ENCODE assay signal across 14 cellular contexts in the genomic region with DNA sequence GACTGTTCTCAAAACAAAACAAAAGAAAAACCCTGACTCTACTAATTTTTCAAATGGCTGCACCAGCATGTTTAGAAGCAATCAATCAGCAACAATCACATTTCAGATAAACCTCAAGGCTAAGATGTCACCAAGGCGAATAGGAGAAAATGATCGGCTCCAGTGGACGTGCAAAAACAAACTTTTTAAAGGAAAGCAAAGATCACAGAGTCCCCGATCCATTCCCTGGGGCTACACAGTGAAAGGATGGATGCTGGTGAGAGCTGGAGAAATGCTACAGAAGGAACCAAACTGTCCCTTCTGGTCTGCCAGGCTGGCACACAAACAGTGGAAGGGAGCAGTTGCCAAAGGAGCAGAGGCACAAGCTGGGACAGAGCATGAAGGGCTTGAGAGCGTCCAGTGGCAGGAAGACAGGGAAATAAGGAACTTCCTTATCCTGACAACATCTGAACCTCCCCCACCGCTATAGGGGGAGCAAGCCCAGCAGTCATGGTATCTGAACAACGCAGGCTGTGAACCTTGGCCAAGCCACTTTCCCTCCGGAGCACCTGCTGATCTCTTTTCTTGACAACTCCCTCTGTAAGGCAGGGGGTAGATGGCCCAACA.
A peak's percentile ranks its signal among the peaks of the same experiment; 100 is the strongest.
DNase-seq lines count a peak whose midpoint lies in the region; TF ChIP-seq lines count a peak whose summit lies in the region.
"Had no signal": no experiment of that assay in that cellular context is flagged by ENCODE, and none has a peak within 500 bp of the region (broad histone marks: within the 10 kb centered on the region; RNA-seq: fewer than 3 reads in every experiment).

No MANE protein-coding gene starts in this region.

- no peak overlapping the region for H3K27ac Mint-ChIP-seq in activated CD4-positive, alpha-beta memory T cell treated with anti-CD3 and anti-CD28 coated beads for 36 hours
- H3K27ac Mint-ChIP-seq: natural killer cell treated with Interleukin-12 subunit alpha and Interleukin-12 subunit beta and Interleukin-15 and Interleukin-18, amount 100 ng/mL, for 72 hours had no signal

- H3K4me1 ChIP-seq in colonic mucosa = no peaks in the 10 kb centered on the region

- H3K36me3 Mint-ChIP-seq in activated CD4-positive, alpha-beta memory T cell treated with anti-CD3 and anti-CD28 coated beads for 36 hours = no peaks in the 10 kb centered on the region
- H3K36me3 Mint-ChIP-seq: natural killer cell treated with Interleukin-12 subunit alpha and Interleukin-12 subunit beta and Interleukin-15 and Interleukin-18, amount 100 ng/mL, for 72 hours had no signal

- CTCF ChIA-PET in activated CD4-positive, alpha-beta memory T cell treated with anti-CD3 and anti-CD28 coated beads for 36 hours (lab: Charles Lee) = no interaction called here

- H3K4me3 ChIP-seq in colonic mucosa = no peak overlapping the region
- H3K4me3 ChIP-seq: coronary artery had no signal

- H3K27ac ChIP-seq in 22Rv1 (peak overlapping the region; percentile 61), colonic mucosa (no peak overlapping the region)
- H3K27ac ChIP-seq: coronary artery had no signal

- H3K9me3 ChIP-seq in colonic mucosa = no peaks in the 10 kb centered on the region

- POLR2A ChIA-PET in activated CD4-positive, alpha-beta memory T cell treated with anti-CD3 and anti-CD28 coated beads for 36 hours (lab: Charles Lee) = no interaction called here

- H3K9me3 Mint-ChIP-seq in activated CD4-positive, alpha-beta memory T cell treated with anti-CD3 and anti-CD28 coated beads for 36 hours = no peaks in the 10 kb centered on the region
- H3K9me3 Mint-ChIP-seq: natural killer cell treated with Interleukin-12 subunit alpha and Interleukin-12 subunit beta and Interleukin-15 and Interleukin-18, amount 100 ng/mL, for 72 hours had no signal

- H3K4me1 Mint-ChIP-seq in activated CD4-positive, alpha-beta memory T cell treated with anti-CD3 and anti-CD28 coated beads for 36 hours (ENCODE audit: low read depth) = peaks cover 9% of the 10 kb centered on the region

- H3K36me3 ChIP-seq in colonic mucosa = no peaks in the 10 kb centered on the region

- no peaks in the 10 kb centered on the region for H3K27me3 ChIP-seq in colonic mucosa

- no peaks in the 10 kb centered on the region for H3K27me3 Mint-ChIP-seq in activated CD4-positive, alpha-beta memory T cell treated with anti-CD3 and anti-CD28 coated beads for 36 hours

- no peak overlapping the region for H3K4me3 Mint-ChIP-seq in activated CD4-positive, alpha-beta memory T cell treated with anti-CD3 and anti-CD28 coated beads for 36 hours
- H3K4me3 Mint-ChIP-seq: natural killer cell treated with Interleukin-12 subunit alpha and Interleukin-12 subunit beta and Interleukin-15 and Interleukin-18, amount 100 ng/mL, for 72 hours had no signal

- H3K9ac ChIP-seq in colonic mucosa (ENCODE audit: low read depth in 2 of 2, low read length in 2 of 2) = no peak overlapping the region

- intact Hi-C loops in colonic mucosa (cut with DNase I) = no loop called here
- intact Hi-C loops in posterior cingulate gyrus (cut with DNase I) = no loop called here
- intact Hi-C loops in activated CD4-positive, alpha-beta memory T cell treated with anti-CD3 and anti-CD28 coated beads for 36 hours (cut with micrococcal nuclease) = no loop called here

- DNase-seq in HUDEP-2 (lab: John Stamatoyannopoulos, UW; ENCODE audit: unreplicated experiment in 76 of 76) (peak in 55 of 76 experiments; percentile 10 to 78 (median 40)), colonic mucosa (peak; percentile 43), lung microvascular endothelial cell (ENCODE audit: low read depth in 2 of 2) (peak; percentile 15 to 83), posterior cingulate gyrus (no peak), D341Med (ENCODE audit: low spot score) (no peak)
- no peak for DNase-seq in activated effector memory CD4-positive, alpha-beta T cell treated with Interleukin-2 at 50 U/mL for 16 hours
- no peak for DNase-seq in activated CD4-positive, alpha-beta memory T cell treated with anti-CD3 and anti-CD28 coated beads for 36 hours
- DNase-seq: activated CD4-positive, alpha-beta T cell treated with anti-CD3 and anti-CD28 coated beads, Interleukin-2, amount 50 U/mL, for 1 hour; activated naive CD4-positive, alpha-beta T cell treated with anti-CD3 and anti-CD28 coated beads, Interleukin-2, amount 50 U/mL, for 16 hours; NCI-H2171; SIG-M5 had no signal

- TF ChIP-seq CTCF in 22Rv1 (IDR thresholded peaks at IDR 0.05) = no peak
- no peak for TF ChIP-seq CTCF in colonic mucosa (IDR thresholded peaks at IDR 0.05)

Comparison
In these comparisons a context has a peak if more than half of its experiments do, and no peak if none do; other contexts are left out.
1. DNase-seq: peak in HUDEP-2 (55 of 76), colonic mucosa (single experiment) and lung microvascular endothelial cell (2 of 2); none in posterior cingulate gyrus (0 of 10), D341Med (single experiment), activated effector memory CD4-positive, alpha-beta T cell treated with Interleukin-2 at 50 U/mL for 16 hours (single experiment) and activated CD4-positive, alpha-beta memory T cell treated with anti-CD3 and anti-CD28 coated beads for 36 hours (single experiment).